In the genomic region with DNA sequence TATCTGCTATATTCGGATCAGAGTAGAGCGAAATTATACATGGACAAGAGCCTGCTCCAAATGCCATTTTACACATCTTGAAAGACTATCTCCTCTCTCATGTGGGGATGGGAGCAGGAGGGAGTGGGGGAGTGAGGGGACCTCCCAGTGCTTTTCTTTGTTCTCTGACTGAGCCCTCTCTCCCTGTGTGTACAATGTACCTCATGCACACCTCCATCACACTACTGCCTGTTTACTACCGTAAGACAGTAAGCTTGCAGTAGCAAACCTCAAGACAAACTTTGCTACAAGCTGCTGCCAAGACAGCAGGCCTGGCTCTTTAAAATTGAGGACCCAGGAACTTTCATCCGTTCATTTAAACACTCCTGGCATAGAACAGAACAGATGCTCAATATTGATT, we compare ENCODE assay signal across 1 cellular context.
TF ChIP-seq lines count a peak whose summit lies in the region.

No MANE protein-coding gene starts in this region.

TF ChIP-seq in GM12878, 131 proteins besides CTCF, POLR2A, EP300 and RAD21:
- TF ChIP-seq, protein P1, sequence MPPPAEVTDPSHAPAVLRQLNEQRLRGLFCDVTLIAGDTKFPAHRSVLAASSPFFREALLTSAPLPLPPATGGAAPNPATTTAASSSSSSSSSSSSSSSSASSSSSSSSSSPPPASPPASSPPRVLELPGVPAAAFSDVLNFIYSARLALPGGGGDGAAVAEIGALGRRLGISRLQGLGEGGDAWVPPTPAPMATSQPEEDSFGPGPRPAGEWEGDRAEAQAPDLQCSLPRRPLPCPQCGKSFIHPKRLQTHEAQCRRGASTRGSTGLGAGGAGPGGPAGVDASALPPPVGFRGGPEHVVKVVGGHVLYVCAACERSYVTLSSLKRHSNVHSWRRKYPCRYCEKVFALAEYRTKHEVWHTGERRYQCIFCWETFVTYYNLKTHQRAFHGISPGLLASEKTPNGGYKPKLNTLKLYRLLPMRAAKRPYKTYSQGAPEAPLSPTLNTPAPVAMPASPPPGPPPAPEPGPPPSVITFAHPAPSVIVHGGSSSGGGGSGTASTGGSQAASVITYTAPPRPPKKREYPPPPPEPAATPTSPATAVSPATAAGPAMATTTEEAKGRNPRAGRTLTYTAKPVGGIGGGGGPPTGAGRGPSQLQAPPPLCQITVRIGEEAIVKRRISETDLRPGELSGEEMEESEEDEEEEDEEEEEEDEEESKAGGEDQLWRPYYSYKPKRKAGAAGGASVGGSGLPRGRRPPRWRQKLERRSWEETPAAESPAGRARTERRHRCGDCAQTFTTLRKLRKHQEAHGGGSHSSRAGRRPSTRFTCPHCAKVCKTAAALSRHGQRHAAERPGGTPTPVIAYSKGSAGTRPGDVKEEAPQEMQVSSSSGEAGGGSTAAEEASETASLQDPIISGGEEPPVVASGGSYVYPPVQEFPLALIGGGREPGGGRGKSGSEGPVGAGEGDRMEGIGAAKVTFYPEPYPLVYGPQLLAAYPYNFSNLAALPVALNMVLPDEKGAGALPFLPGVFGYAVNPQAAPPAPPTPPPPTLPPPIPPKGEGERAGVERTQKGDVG (CRISPR knock-in tag; IDR thresholded peaks at IDR 0.05): no peak
- TF ChIP-seq, protein P2, sequence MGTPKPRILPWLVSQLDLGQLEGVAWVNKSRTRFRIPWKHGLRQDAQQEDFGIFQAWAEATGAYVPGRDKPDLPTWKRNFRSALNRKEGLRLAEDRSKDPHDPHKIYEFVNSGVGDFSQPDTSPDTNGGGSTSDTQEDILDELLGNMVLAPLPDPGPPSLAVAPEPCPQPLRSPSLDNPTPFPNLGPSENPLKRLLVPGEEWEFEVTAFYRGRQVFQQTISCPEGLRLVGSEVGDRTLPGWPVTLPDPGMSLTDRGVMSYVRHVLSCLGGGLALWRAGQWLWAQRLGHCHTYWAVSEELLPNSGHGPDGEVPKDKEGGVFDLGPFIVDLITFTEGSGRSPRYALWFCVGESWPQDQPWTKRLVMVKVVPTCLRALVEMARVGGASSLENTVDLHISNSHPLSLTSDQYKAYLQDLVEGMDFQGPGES (IDR thresholded peaks at IDR 0.05): no peak
- TF ChIP-seq HCFC1 (IDR thresholded peaks at IDR 0.05; ENCODE audit: low read length) (no peak), HDAC2 (IDR thresholded peaks at IDR 0.05) (no peak), CEBPB (IDR thresholded peaks at IDR 0.05; ENCODE audit: borderline replicate concordance in 1 of 2, low read depth in 2 of 2, low read length in 2 of 2) (no peak)
- TF ChIP-seq, protein P3, sequence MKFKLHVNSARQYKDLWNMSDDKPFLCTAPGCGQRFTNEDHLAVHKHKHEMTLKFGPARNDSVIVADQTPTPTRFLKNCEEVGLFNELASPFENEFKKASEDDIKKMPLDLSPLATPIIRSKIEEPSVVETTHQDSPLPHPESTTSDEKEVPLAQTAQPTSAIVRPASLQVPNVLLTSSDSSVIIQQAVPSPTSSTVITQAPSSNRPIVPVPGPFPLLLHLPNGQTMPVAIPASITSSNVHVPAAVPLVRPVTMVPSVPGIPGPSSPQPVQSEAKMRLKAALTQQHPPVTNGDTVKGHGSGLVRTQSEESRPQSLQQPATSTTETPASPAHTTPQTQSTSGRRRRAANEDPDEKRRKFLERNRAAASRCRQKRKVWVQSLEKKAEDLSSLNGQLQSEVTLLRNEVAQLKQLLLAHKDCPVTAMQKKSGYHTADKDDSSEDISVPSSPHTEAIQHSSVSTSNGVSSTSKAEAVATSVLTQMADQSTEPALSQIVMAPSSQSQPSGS (IDR thresholded peaks at IDR 0.05; ENCODE audit: low read length): no peak
